ENCODE assay signal across 8 cellular contexts in genomic region chr1:174982971-174983689, GRCh38. TPM values are rescaled to one million over a fixed set of nuclear protein-coding genes. Genes with fewer than 3 reads are reported as not detected.
A peak's percentile ranks its signal among the peaks of the same experiment; 100 is the strongest.
DNase-seq lines count a peak whose midpoint lies in the region; ATAC-seq, FAIRE-seq and TF ChIP-seq lines count a peak whose summit lies in the region.

No MANE protein-coding gene starts in this region.

- TF ChIP-seq RAD21 in A549 (conservative IDR thresholded peaks at IDR 0.05 in 1 of 2, IDR thresholded peaks at IDR 0.05 in 1 of 2) = peak; percentile 40 to 50; a peak in 4 of 5 replicates

- H3K4me3 Mint-ChIP-seq in activated CD8-positive, alpha-beta T cell treated with anti-CD3 and anti-CD28 coated beads, Interleukin-2, amount 10 ng/mL, durations not matched to agents 7 days and 5 days = no peak overlapping the region

- no peaks in the 10 kb centered on the region for H3K27me3 ChIP-seq in upper lobe of left lung

- POLR2A ChIA-PET in A549 (lab: Yijun Ruan, JAX) = no interaction called here
- POLR2A ChIA-PET in activated CD8-positive, alpha-beta T cell treated with anti-CD3 and anti-CD28 coated beads, Interleukin-2, amount 10 ng/mL, durations not matched to agents 7 days and 5 days (lab: Charles Lee) = interaction anchor here (5.2 kb wide), 1 partner anchor 15 kb away, joined by 30 read pairs; the partner anchor contains the start of gene CACYBP

- H3K9me3 ChIP-seq in A549 (peaks cover 8% of the 10 kb centered on the region; the same call in 1 of the 3 replicates), upper lobe of left lung (no peaks in the 10 kb centered on the region)

- no peak overlapping the region for H3K27ac Mint-ChIP-seq in activated CD8-positive, alpha-beta T cell treated with anti-CD3 and anti-CD28 coated beads, Interleukin-2, amount 10 ng/mL, durations not matched to agents 7 days and 5 days

- H3K27me3 Mint-ChIP-seq in activated CD8-positive, alpha-beta T cell treated with anti-CD3 and anti-CD28 coated beads, Interleukin-2, amount 10 ng/mL, durations not matched to agents 7 days and 5 days (ENCODE audit: low read depth) = no peaks in the 10 kb centered on the region

- H3K36me3 ChIP-seq in upper lobe of left lung = peaks cover 7 to 20% (median 16%) of the 10 kb centered on the region in 4 donors

- H3K4me1 Mint-ChIP-seq in activated CD8-positive, alpha-beta T cell treated with anti-CD3 and anti-CD28 coated beads, Interleukin-2, amount 10 ng/mL, durations not matched to agents 7 days and 5 days (ENCODE audit: low read depth) = peaks cover 16% of the 10 kb centered on the region

- TF ChIP-seq CTCF in A549 (IDR thresholded peaks at IDR 0.05) (peak; percentile 55), D721Med (IDR thresholded peaks at IDR 0.05; ENCODE audit: insufficient read depth, missing control alignments) (peak; percentile 66), upper lobe of left lung (IDR thresholded peaks at IDR 0.05) (peak; percentile 47 to 69 (median 64))

- H3K9me3 Mint-ChIP-seq in activated CD8-positive, alpha-beta T cell treated with anti-CD3 and anti-CD28 coated beads, Interleukin-2, amount 10 ng/mL, durations not matched to agents 7 days and 5 days (ENCODE audit: insufficient read depth) = no peaks in the 10 kb centered on the region

- FAIRE-seq in A549 (lab: Jason Lieb, UNC) (no peak), D721Med (lab: Jason Lieb, UNC) (peak; percentile 61)

- peaks cover 35% of the 10 kb centered on the region for H3K36me3 Mint-ChIP-seq in activated CD8-positive, alpha-beta T cell treated with anti-CD3 and anti-CD28 coated beads, Interleukin-2, amount 10 ng/mL, durations not matched to agents 7 days and 5 days (ENCODE audit: low read depth)

- ATAC-seq in A549 (no peak), upper lobe of left lung (ENCODE audit: low FRiP score in 2 of 2) (peak in 1 of 2 donors; percentile 42), GM19035 (IDR thresholded peaks at IDR 0.05; ENCODE audit: unreplicated experiment) (no peak)
- ATAC-seq in activated CD8-positive, alpha-beta T cell treated with anti-CD3 and anti-CD28 coated beads, Interleukin-2, amount 10 ng/mL, durations not matched to agents 7 days and 5 days = no peak

- DNase-seq in A549 (ENCODE audit: low read depth in 1 of 2, low spot score in 1 of 2) = peak; percentile 10 to 66
- no peak for DNase-seq in D721Med (ENCODE audit: insufficient read length, low spot score)
- DNase-seq in NCI-H1105 treated with DMSO at 0.1 percent for 48 hours (lab: John Stamatoyannopoulos, UW) = peak; percentile 51
- DNase-seq in activated CD8-positive, alpha-beta T cell treated with anti-CD3 and anti-CD28 coated beads, Interleukin-2, amount 10 ng/mL, durations not matched to agents 7 days and 5 days = peak; percentile 66
- peak; percentile 57 for DNase-seq in iris pigment epithelial cell (ENCODE audit: low read depth)
- DNase-seq in upper lobe of left lung = no peak
- DNase-seq in NCI-H774 (lab: John Stamatoyannopoulos, UW) = no peak

- H3K4me3 ChIP-seq in A549 (no peak overlapping the region), upper lobe of left lung (no peak overlapping the region)

- CTCF ChIA-PET in A549 (lab: Yijun Ruan, JAX) = interaction anchor here (0.6 to 2.0 kb wide), 8 partner anchors 9 to 906 kb away, joined by 3 to 8 read pairs (median 4); no protein-coding TSS in a partner anchor
- CTCF ChIA-PET in activated CD8-positive, alpha-beta T cell treated with anti-CD3 and anti-CD28 coated beads, Interleukin-2, amount 10 ng/mL, durations not matched to agents 7 days and 5 days (lab: Charles Lee) = interaction anchor here (0.7 to 10.7 kb wide), 20 partner anchors 9 to 212 kb away, joined by 3 to 146 read pairs (median 4); partner anchors contain the start of gene CACYBP

- TF ChIP-seq EP300 in A549 (IDR thresholded peaks at IDR 0.05) (no peak), upper lobe of left lung (IDR thresholded peaks at IDR 0.05) (no peak)

- no peak for TF ChIP-seq POLR2A in A549 (IDR thresholded peaks at IDR 0.05; ENCODE audit: low read length)
- TF ChIP-seq POLR2A in upper lobe of left lung (IDR thresholded peaks at IDR 0.05) = no peak

- no peaks in the 10 kb centered on the region for H3K4me1 ChIP-seq in A549
- H3K4me1 ChIP-seq in upper lobe of left lung = no peaks in the 10 kb centered on the region

- no peak overlapping the region for H3K4me2 ChIP-seq in A549

- H3K27ac ChIP-seq in A549 (no peak overlapping the region), upper lobe of left lung (no peak overlapping the region)

TF ChIP-seq in A549, 52 proteins besides CTCF, POLR2A, EP300 and RAD21:
- TF ChIP-seq PBX3 (IDR thresholded peaks at IDR 0.05) = no peak
- no peak for TF ChIP-seq FOSL2 (IDR thresholded peaks at IDR 0.05)
- no peak for TF ChIP-seq FOSL2 (CRISPR knock-in tag; IDR thresholded peaks at IDR 0.05)
- no peak for TF ChIP-seq NFE2L2 (conservative IDR thresholded peaks at IDR 0.05; ENCODE audit: low read length)
- TF ChIP-seq ZFP36 (IDR thresholded peaks at IDR 0.05; ENCODE audit: borderline replicate concordance, partially characterized antibody) = no peak
- TF ChIP-seq SMC3 (IDR thresholded peaks at IDR 0.05) = peak; percentile 51; the same call in 2 of the 3 replicates
- no peak for TF ChIP-seq BHLHE40 (IDR thresholded peaks at IDR 0.05; ENCODE audit: low read depth, low read length)
- TF ChIP-seq RNF2 (IDR thresholded peaks at IDR 0.05; ENCODE audit: borderline replicate concordance, low read depth) = no peak

RNA-seq across cellular contexts. Expression of gene CACYBP, which starts 16.6 kb away (rescaled TPM):
- polyA plus RNA-seq in A549 (2011; rRNA removed) = 95.8 and 151 TPM in 2 replicates
- 77.3 and 102 TPM in 2 replicates for polyA plus RNA-seq in A549 (2012; cell fraction: cytosol; rRNA removed)
- 37.0 and 63.1 TPM in 2 replicates for polyA plus RNA-seq in A549 (2012; cell fraction: nucleus; rRNA removed)
- 249 to 297 TPM (median 253 TPM) in 3 replicates for polyA plus RNA-seq in A549 (2017; fragmentation: RNase III; extraction: RNeasy Plus Mini Kit Qiagen cat#74134 plus additional on column Dnase treatment)
- polyA minus RNA-seq in A549 (2011; rRNA and poly(A)+ RNA removed) = 7.4 and 9.1 TPM in 2 replicates
- 100 to 1,000 TPM; 209 to 215 TPM for total RNA-seq in activated CD8-positive, alpha-beta T cell treated with anti-CD3 and anti-CD28 coated beads, Interleukin-2, amount 10 ng/mL, durations not matched to agents 7 days and 5 days
- 10 to 100 TPM; 25.1 to 84.7 (median 50.1) TPM for total RNA-seq in upper lobe of left lung

RNA-seq across cellular contexts. Expression of gene MRPS14, which starts 40.1 kb away (rescaled TPM):
- 40.9 and 45.1 TPM in 2 replicates for polyA plus RNA-seq in A549 (2011; rRNA removed)
- 17.4 and 18.6 TPM in 2 replicates for polyA plus RNA-seq in A549 (2012; cell fraction: cytosol; rRNA removed)
- polyA plus RNA-seq in A549 (2012; cell fraction: nucleus; rRNA removed) = 7.7 and 14.1 TPM in 2 replicates
- 18.9 to 20.0 TPM (median 19.5 TPM) in 3 replicates for polyA plus RNA-seq in A549 (2017; fragmentation: RNase III; extraction: RNeasy Plus Mini Kit Qiagen cat#74134 plus additional on column Dnase treatment)
- polyA minus RNA-seq in A549 (2011; rRNA and poly(A)+ RNA removed) = 12.7 and 14.2 TPM in 2 replicates
- 10 to 100 TPM; 30.2 to 33.7 TPM for total RNA-seq in activated CD8-positive, alpha-beta T cell treated with anti-CD3 and anti-CD28 coated beads, Interleukin-2, amount 10 ng/mL, durations not matched to agents 7 days and 5 days
- total RNA-seq in upper lobe of left lung = 10 to 100 TPM; 11.5 to 28.9 (median 18.8) TPM

Comparison
In these comparisons a context has a peak if more than half of its experiments do, and no peak if none do; other contexts are left out.
1. DNase-seq: peak in A549 (2 of 2), NCI-H1105 treated with DMSO at 0.1 percent for 48 hours (single experiment), activated CD8-positive, alpha-beta T cell treated with anti-CD3 and anti-CD28 coated beads, Interleukin-2, amount 10 ng/mL, durations not matched to agents 7 days and 5 days (single experiment) and iris pigment epithelial cell (single experiment); none in D721Med (single experiment), upper lobe of left lung (0 of 2) and NCI-H774 (single experiment).
2. Peak in every context shown above with its lines, with median percentiles within 50 percentile points of each other: CTCF ChIP-seq.